Comparison of ENCODE assay signal across 8 cellular contexts in genomic region chr7:98165827-98166667, GRCh38. TPM values are rescaled to one million over a fixed set of nuclear protein-coding genes. Genes with fewer than 3 reads are reported as not detected.
DNase-seq lines count a peak whose midpoint lies in the region; ATAC-seq and TF ChIP-seq lines count a peak whose summit lies in the region.

No MANE protein-coding gene starts in this region.

- POLR2A ChIA-PET in CD8-positive, alpha-beta T cell (lab: Charles Lee): no interaction called here

- H2BK5ac ChIP-seq in trophoblast cell (ENCODE audit: low read depth, low read length, poor library complexity): no peak overlapping the region

- no peak overlapping the region for H3K4me3 Mint-ChIP-seq in CD8-positive, alpha-beta T cell

- peak; percentile 69 for TF ChIP-seq CTCF in CD8-positive, alpha-beta T cell (IDR thresholded peaks at IDR 0.05)
- peak; percentile 86 for TF ChIP-seq CTCF in foreskin keratinocyte (conservative IDR thresholded peaks at IDR 0.05)

- H2AK5ac ChIP-seq in trophoblast cell (ENCODE audit: low read length): no peak overlapping the region

- DNase-seq in CD8-positive, alpha-beta T cell: peak; percentile 9 to 68 (median 60)
- DNase-seq in NCI-H2196 (lab: John Stamatoyannopoulos, UW; ENCODE audit: unreplicated experiment): peak; percentile 64
- DNase-seq in activated CD8-positive, alpha-beta memory T cell treated with anti-CD3 and anti-CD28 coated beads, Interleukin-2, amount 50 U/mL, for 4 hours: peak; percentile 64
- DNase-seq in foreskin keratinocyte: no peak
- DNase-seq in trophoblast cell: peak; percentile 56 to 72
- no peak for DNase-seq in mesenteric fat pad (ENCODE audit: low spot score)

- no peak overlapping the region for H3K18ac ChIP-seq in trophoblast cell (ENCODE audit: low read length)

- H3K79me1 ChIP-seq in trophoblast cell (ENCODE audit: low read length): no peaks in the 10 kb centered on the region

- no peak overlapping the region for H3K4ac ChIP-seq in trophoblast cell (ENCODE audit: low read depth, low read length)

- no peak overlapping the region for H3K27ac ChIP-seq in CD8-positive, alpha-beta T cell (ENCODE audit: low read depth, low read length)
- H3K27ac ChIP-seq in foreskin keratinocyte: no peak overlapping the region
- no peak overlapping the region for H3K27ac ChIP-seq in trophoblast cell (ENCODE audit: low read depth, low read length)

- H3K27me3 ChIP-seq in CD8-positive, alpha-beta T cell (ENCODE audit: insufficient read depth, low read length): no peaks in the 10 kb centered on the region
- H3K27me3 ChIP-seq in foreskin keratinocyte (no peaks in the 10 kb centered on the region), trophoblast cell (ENCODE audit: insufficient read depth, low read length) (no peaks in the 10 kb centered on the region)

- H3K36me3 Mint-ChIP-seq in CD8-positive, alpha-beta T cell: peaks cover 23% of the 10 kb centered on the region

- H3K9me3 ChIP-seq in CD8-positive, alpha-beta T cell (ENCODE audit: low read length): no peaks in the 10 kb centered on the region
- H3K9me3 ChIP-seq in trophoblast cell (ENCODE audit: insufficient read depth, low read depth, low read length): no peaks in the 10 kb centered on the region

- no peak overlapping the region for H4K91ac ChIP-seq in trophoblast cell (ENCODE audit: low read depth, low read length)

- H3K4me3 ChIP-seq in CD8-positive, alpha-beta T cell (ENCODE audit: low read depth, low read length): no peak overlapping the region
- H3K4me3 ChIP-seq in trophoblast cell (ENCODE audit: low read depth, low read length): no peak overlapping the region

- no peaks in the 10 kb centered on the region for H3K79me2 ChIP-seq in trophoblast cell (ENCODE audit: control insufficient read depth, insufficient read depth, low read length, poor library complexity)

- no peaks in the 10 kb centered on the region for H3K9me3 Mint-ChIP-seq in CD8-positive, alpha-beta T cell

- no peaks in the 10 kb centered on the region for H3K27me3 Mint-ChIP-seq in CD8-positive, alpha-beta T cell (ENCODE audit: low read depth)

- H3K14ac ChIP-seq in trophoblast cell (ENCODE audit: low read length): no peak overlapping the region

- H2BK120ac ChIP-seq in trophoblast cell (ENCODE audit: insufficient read depth, low read length, poor library complexity): no peak overlapping the region

- no peak overlapping the region for H3K23ac ChIP-seq in trophoblast cell (ENCODE audit: low read length)

- H3K9ac ChIP-seq in trophoblast cell (ENCODE audit: low read length): no peak overlapping the region

- peaks cover 20% of the 10 kb centered on the region for H3K4me1 Mint-ChIP-seq in CD8-positive, alpha-beta T cell (ENCODE audit: low read depth)

- peak; percentile 83 for ATAC-seq in CD8-positive, alpha-beta T cell
- peak; percentile 59 for ATAC-seq in GM21576 (IDR thresholded peaks at IDR 0.05; ENCODE audit: unreplicated experiment)
- peak; percentile 14 for ATAC-seq in foreskin keratinocyte
- no peak for ATAC-seq in GM18505 (IDR thresholded peaks at IDR 0.05; ENCODE audit: unreplicated experiment)

- H3K36me3 ChIP-seq in CD8-positive, alpha-beta T cell (ENCODE audit: insufficient read depth, low read length): peaks cover 7% of the 10 kb centered on the region
- H3K36me3 ChIP-seq in trophoblast cell (ENCODE audit: control insufficient read depth in 1 of 2, insufficient read depth in 2 of 2, low read length in 2 of 2): no peaks in the 10 kb centered on the region

- H2BK12ac ChIP-seq in trophoblast cell (ENCODE audit: low read length): no peak overlapping the region

- TF ChIP-seq POLR2A in GM18505 (IDR thresholded peaks at IDR 0.05; ENCODE audit: borderline replicate concordance, extremely low read depth, insufficient read depth, insufficient read length): no peak

- no peak overlapping the region for H4K12ac ChIP-seq in trophoblast cell (ENCODE audit: low read depth, low read length)

- no peak overlapping the region for H3K4me2 ChIP-seq in trophoblast cell (ENCODE audit: low read length)

- CTCF ChIA-PET in CD8-positive, alpha-beta T cell (lab: Charles Lee): interaction anchor here (0.6 to 11.7 kb wide), 15 partner anchors 13 to 987 kb away, joined by 3 to 187 read pairs (median 4); partner anchors contain the start of genes LMTK2 and TECPR1

- H3K27ac Mint-ChIP-seq in CD8-positive, alpha-beta T cell: no peak overlapping the region

- intact Hi-C loops in CD8-positive, alpha-beta T cell (cut with DNase I, micrococcal nuclease): no loop called here

- no CpG with 5 or more reads among the region's 18 CpGs for WGBS in trophoblast cell (ENCODE audit: extremely low coverage, insufficient coverage, insufficient read length)

- no peak overlapping the region for H4K8ac ChIP-seq in trophoblast cell (ENCODE audit: low read depth, low read length)

- no peaks in the 10 kb centered on the region for H3K4me1 ChIP-seq in CD8-positive, alpha-beta T cell (ENCODE audit: insufficient read depth, low read length)
- H3K4me1 ChIP-seq in foreskin keratinocyte: peaks cover 28% of the 10 kb centered on the region
- peaks cover 2% of the 10 kb centered on the region in 2 experiments for H3K4me1 ChIP-seq in trophoblast cell (ENCODE audit: control insufficient read depth in 1 of 2, insufficient read depth in 2 of 2, low read length in 2 of 2)

- H2AFZ ChIP-seq in trophoblast cell (ENCODE audit: insufficient read depth, low read length, poor library complexity): no peak overlapping the region

RNA-seq across cellular contexts. Expression of gene BHLHA15, which starts 45.2 kb away (rescaled TPM):
- total RNA-seq in CD8-positive, alpha-beta T cell: not detected
- total RNA-seq in foreskin keratinocyte: 0.25 and 0.34 TPM in 2 replicates
- 0.15 TPM in 1 of 2 replicates, not detected in the other for polyA plus RNA-seq in foreskin keratinocyte
- 20.7 and 22.5 TPM in 2 replicates for polyA plus RNA-seq in trophoblast cell (2013)
- total RNA-seq in mesenteric fat pad: 0.67 TPM

RNA-seq across cellular contexts. Expression of gene LMTK2, which starts 59.4 kb away (rescaled TPM):
- total RNA-seq in CD8-positive, alpha-beta T cell: 10 to 100 TPM; 33.5 to 33.8 TPM
- total RNA-seq in foreskin keratinocyte: 13.8 and 14.2 TPM in 2 replicates
- 2.2 and 2.7 TPM in 2 replicates for polyA plus RNA-seq in foreskin keratinocyte
- polyA plus RNA-seq in trophoblast cell (2013): 10.6 and 10.8 TPM in 2 replicates
- 10.2 TPM for total RNA-seq in mesenteric fat pad

Comparison
In these comparisons a context has a peak if more than half of its experiments do, and no peak if none do; other contexts are left out.
1. DNase-seq: peak in CD8-positive, alpha-beta T cell (7 of 7), NCI-H2196 (single experiment), activated CD8-positive, alpha-beta memory T cell treated with anti-CD3 and anti-CD28 coated beads, Interleukin-2, amount 50 U/mL, for 4 hours (single experiment) and trophoblast cell (2 of 2); none in foreskin keratinocyte (0 of 2) and mesenteric fat pad (single experiment).